ENCODE assay signal across 1 cellular context in the genomic region with DNA sequence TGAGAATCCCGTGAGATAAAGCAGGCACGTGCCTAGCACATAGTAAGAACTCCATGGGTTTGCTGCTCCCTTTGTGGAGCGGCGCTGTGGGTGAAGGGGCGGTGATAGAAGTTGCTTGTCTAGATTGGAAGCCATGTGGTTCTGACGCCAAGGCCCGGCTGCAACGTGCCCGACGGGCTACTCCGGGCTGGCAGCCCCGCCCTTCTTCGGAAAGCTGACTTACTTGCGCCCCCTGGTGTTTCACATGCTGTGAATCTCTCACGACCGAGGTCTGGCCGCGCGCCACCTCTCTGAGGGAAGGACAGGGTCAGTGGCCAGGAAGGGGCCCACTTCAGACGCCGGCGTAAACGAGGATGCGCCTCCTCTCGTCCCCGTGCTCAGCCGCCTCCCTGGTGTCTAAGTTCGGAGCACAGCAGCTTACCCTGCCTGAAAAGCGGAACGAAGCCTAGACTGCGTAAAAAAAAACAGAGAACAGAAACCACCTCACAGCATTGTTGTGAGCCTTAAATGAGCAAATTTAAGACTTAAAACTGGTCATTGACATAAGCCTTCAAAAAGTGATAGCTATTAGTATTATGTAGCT.
TF ChIP-seq lines count a peak whose summit lies in the region.

No MANE protein-coding gene starts in this region.

TF ChIP-seq in HepG2, 621 proteins besides CTCF, POLR2A, EP300 and RAD21 (continued from another document and continues in another):
- TF ChIP-seq STAT5B (CRISPR knock-in tag; IDR thresholded peaks at IDR 0.05) (no peak), ZBTB8A (CRISPR knock-in tag; IDR thresholded peaks at IDR 0.05; ENCODE audit: borderline replicate concordance, low read depth) (no peak), MAFF (IDR thresholded peaks at IDR 0.05; ENCODE audit: low read depth, low read length) (no peak), RXRA (CRISPR knock-in tag; IDR thresholded peaks at IDR 0.05) (peak; percentile 51; the same call in 1 of the 2 replicates), PAWR (CRISPR knock-in tag; IDR thresholded peaks at IDR 0.05; ENCODE audit: borderline replicate concordance) (no peak), ZNF451 (CRISPR knock-in tag; IDR thresholded peaks at IDR 0.05) (0 out of 2 replicates have a peak, but pooled peaks have one; percentile 65), SOX6 (IDR thresholded peaks at IDR 0.05) (no peak), SOX6 (CRISPR knock-in tag; IDR thresholded peaks at IDR 0.05) (peak; percentile 54; the same call in 1 of the 2 replicates), AHR (CRISPR knock-in tag; IDR thresholded peaks at IDR 0.05) (0 out of 2 replicates have a peak, but pooled peaks have one; percentile 39), AGO2 (optimal IDR thresholded peaks at IDR 0.05; ENCODE audit: low read depth, low read length) (peak; percentile 32), ERF (CRISPR knock-in tag; IDR thresholded peaks at IDR 0.05) (peak; percentile 62; the same call in 1 of the 2 replicates), HNF4G (IDR thresholded peaks at IDR 0.05; ENCODE audit: borderline replicate concordance, low read depth, low read length) (no peak), HNF4G (CRISPR knock-in tag; IDR thresholded peaks at IDR 0.05; ENCODE audit: borderline replicate concordance, low read depth) (no peak), ZNF713 (CRISPR knock-in tag; IDR thresholded peaks at IDR 0.05) (no peak), HHEX (CRISPR knock-in tag; IDR thresholded peaks at IDR 0.05) (no peak), TBX2 (CRISPR knock-in tag; IDR thresholded peaks at IDR 0.05; ENCODE audit: borderline replicate concordance) (peak; percentile 69; the same call in 1 of the 2 replicates), NR2F6 (IDR thresholded peaks at IDR 0.05) (no peak), NR2F6 (CRISPR knock-in tag; IDR thresholded peaks at IDR 0.05) (peak; percentile 46; the same call in 1 of the 2 replicates), ZNF766 (CRISPR knock-in tag; IDR thresholded peaks at IDR 0.05; ENCODE audit: borderline replicate concordance) (no peak), ZNF296 (CRISPR knock-in tag; conservative IDR thresholded peaks at IDR 0.05) (0 out of 2 replicates have a peak, but pooled peaks have one; percentile 40), ZFY (CRISPR knock-in tag; IDR thresholded peaks at IDR 0.05) (peak; percentile 53; the same call in 1 of the 2 replicates), ZNF878 (CRISPR knock-in tag; IDR thresholded peaks at IDR 0.05) (no peak), SKI (IDR thresholded peaks at IDR 0.05; ENCODE audit: partially characterized antibody) (peak; percentile 18), ISL2 (CRISPR knock-in tag; IDR thresholded peaks at IDR 0.05) (no peak), ZSCAN30 (CRISPR knock-in tag; IDR thresholded peaks at IDR 0.05) (no peak), ZNF709 (CRISPR knock-in tag; IDR thresholded peaks at IDR 0.05) (no peak), HOXA7 (CRISPR knock-in tag; IDR thresholded peaks at IDR 0.05) (no peak), KLF12 (CRISPR knock-in tag; IDR thresholded peaks at IDR 0.05; ENCODE audit: borderline replicate concordance) (peak; percentile 87), MEF2D (CRISPR knock-in tag; IDR thresholded peaks at IDR 0.05) (peak; percentile 53; the same call in 1 of the 2 replicates), ADNP (CRISPR knock-in tag; IDR thresholded peaks at IDR 0.05) (no peak), ZNF562 (CRISPR knock-in tag; IDR thresholded peaks at IDR 0.05; ENCODE audit: borderline replicate concordance) (no peak)
- TF ChIP-seq, protein P1, sequence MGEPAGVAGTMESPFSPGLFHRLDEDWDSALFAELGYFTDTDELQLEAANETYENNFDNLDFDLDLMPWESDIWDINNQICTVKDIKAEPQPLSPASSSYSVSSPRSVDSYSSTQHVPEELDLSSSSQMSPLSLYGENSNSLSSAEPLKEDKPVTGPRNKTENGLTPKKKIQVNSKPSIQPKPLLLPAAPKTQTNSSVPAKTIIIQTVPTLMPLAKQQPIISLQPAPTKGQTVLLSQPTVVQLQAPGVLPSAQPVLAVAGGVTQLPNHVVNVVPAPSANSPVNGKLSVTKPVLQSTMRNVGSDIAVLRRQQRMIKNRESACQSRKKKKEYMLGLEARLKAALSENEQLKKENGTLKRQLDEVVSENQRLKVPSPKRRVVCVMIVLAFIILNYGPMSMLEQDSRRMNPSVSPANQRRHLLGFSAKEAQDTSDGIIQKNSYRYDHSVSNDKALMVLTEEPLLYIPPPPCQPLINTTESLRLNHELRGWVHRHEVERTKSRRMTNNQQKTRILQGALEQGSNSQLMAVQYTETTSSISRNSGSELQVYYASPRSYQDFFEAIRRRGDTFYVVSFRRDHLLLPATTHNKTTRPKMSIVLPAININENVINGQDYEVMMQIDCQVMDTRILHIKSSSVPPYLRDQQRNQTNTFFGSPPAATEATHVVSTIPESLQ (CRISPR knock-in tag; conservative IDR thresholded peaks at IDR 0.05): no peak
- TF ChIP-seq, protein P2, sequence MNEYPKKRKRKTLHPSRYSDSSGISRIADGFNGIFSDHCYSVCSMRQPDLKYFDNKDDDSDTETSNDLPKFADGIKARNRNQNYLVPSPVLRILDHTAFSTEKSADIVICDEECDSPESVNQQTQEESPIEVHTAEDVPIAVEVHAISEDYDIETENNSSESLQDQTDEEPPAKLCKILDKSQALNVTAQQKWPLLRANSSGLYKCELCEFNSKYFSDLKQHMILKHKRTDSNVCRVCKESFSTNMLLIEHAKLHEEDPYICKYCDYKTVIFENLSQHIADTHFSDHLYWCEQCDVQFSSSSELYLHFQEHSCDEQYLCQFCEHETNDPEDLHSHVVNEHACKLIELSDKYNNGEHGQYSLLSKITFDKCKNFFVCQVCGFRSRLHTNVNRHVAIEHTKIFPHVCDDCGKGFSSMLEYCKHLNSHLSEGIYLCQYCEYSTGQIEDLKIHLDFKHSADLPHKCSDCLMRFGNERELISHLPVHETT (CRISPR knock-in tag; conservative IDR thresholded peaks at IDR 0.05): no peak
- TF ChIP-seq, protein P3, sequence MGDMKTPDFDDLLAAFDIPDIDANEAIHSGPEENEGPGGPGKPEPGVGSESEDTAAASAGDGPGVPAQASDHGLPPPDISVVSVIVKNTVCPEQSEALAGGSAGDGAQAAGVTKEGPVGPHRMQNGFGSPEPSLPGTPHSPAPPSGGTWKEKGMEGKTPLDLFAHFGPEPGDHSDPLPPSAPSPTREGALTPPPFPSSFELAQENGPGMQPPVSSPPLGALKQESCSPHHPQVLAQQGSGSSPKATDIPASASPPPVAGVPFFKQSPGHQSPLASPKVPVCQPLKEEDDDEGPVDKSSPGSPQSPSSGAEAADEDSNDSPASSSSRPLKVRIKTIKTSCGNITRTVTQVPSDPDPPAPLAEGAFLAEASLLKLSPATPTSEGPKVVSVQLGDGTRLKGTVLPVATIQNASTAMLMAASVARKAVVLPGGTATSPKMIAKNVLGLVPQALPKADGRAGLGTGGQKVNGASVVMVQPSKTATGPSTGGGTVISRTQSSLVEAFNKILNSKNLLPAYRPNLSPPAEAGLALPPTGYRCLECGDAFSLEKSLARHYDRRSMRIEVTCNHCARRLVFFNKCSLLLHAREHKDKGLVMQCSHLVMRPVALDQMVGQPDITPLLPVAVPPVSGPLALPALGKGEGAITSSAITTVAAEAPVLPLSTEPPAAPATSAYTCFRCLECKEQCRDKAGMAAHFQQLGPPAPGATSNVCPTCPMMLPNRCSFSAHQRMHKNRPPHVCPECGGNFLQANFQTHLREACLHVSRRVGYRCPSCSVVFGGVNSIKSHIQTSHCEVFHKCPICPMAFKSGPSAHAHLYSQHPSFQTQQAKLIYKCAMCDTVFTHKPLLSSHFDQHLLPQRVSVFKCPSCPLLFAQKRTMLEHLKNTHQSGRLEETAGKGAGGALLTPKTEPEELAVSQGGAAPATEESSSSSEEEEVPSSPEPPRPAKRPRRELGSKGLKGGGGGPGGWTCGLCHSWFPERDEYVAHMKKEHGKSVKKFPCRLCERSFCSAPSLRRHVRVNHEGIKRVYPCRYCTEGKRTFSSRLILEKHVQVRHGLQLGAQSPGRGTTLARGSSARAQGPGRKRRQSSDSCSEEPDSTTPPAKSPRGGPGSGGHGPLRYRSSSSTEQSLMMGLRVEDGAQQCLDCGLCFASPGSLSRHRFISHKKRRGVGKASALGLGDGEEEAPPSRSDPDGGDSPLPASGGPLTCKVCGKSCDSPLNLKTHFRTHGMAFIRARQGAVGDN (CRISPR knock-in tag; IDR thresholded peaks at IDR 0.05): peak; percentile 98
- TF ChIP-seq, protein P4, sequence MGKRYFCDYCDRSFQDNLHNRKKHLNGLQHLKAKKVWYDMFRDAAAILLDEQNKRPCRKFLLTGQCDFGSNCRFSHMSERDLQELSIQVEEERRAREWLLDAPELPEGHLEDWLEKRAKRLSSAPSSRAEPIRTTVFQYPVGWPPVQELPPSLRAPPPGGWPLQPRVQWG (CRISPR knock-in tag; IDR thresholded peaks at IDR 0.05; ENCODE audit: borderline replicate concordance, low read depth): no peak
- TF ChIP-seq, protein P5, sequence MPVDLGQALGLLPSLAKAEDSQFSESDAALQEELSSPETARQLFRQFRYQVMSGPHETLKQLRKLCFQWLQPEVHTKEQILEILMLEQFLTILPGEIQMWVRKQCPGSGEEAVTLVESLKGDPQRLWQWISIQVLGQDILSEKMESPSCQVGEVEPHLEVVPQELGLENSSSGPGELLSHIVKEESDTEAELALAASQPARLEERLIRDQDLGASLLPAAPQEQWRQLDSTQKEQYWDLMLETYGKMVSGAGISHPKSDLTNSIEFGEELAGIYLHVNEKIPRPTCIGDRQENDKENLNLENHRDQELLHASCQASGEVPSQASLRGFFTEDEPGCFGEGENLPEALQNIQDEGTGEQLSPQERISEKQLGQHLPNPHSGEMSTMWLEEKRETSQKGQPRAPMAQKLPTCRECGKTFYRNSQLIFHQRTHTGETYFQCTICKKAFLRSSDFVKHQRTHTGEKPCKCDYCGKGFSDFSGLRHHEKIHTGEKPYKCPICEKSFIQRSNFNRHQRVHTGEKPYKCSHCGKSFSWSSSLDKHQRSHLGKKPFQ (CRISPR knock-in tag; IDR thresholded peaks at IDR 0.05; ENCODE audit: insufficient replicate concordance): no peak
- TF ChIP-seq, protein P6, sequence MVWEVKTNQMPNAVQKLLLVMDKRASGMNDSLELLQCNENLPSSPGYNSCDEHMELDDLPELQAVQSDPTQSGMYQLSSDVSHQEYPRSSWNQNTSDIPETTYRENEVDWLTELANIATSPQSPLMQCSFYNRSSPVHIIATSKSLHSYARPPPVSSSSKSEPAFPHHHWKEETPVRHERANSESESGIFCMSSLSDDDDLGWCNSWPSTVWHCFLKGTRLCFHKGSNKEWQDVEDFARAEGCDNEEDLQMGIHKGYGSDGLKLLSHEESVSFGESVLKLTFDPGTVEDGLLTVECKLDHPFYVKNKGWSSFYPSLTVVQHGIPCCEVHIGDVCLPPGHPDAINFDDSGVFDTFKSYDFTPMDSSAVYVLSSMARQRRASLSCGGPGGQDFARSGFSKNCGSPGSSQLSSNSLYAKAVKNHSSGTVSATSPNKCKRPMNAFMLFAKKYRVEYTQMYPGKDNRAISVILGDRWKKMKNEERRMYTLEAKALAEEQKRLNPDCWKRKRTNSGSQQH (CRISPR knock-in tag; IDR thresholded peaks at IDR 0.05; ENCODE audit: low read depth): no peak
- TF ChIP-seq, protein P7, sequence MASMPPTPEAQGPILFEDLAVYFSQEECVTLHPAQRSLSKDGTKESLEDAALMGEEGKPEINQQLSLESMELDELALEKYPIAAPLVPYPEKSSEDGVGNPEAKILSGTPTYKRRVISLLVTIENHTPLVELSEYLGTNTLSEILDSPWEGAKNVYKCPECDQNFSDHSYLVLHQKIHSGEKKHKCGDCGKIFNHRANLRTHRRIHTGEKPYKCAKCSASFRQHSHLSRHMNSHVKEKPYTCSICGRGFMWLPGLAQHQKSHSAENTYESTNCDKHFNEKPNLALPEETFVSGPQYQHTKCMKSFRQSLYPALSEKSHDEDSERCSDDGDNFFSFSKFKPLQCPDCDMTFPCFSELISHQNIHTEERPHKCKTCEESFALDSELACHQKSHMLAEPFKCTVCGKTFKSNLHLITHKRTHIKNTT (CRISPR knock-in tag; IDR thresholded peaks at IDR 0.05): no peak
- TF ChIP-seq, protein P8, sequence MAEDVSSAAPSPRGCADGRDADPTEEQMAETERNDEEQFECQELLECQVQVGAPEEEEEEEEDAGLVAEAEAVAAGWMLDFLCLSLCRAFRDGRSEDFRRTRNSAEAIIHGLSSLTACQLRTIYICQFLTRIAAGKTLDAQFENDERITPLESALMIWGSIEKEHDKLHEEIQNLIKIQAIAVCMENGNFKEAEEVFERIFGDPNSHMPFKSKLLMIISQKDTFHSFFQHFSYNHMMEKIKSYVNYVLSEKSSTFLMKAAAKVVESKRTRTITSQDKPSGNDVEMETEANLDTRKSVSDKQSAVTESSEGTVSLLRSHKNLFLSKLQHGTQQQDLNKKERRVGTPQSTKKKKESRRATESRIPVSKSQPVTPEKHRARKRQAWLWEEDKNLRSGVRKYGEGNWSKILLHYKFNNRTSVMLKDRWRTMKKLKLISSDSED (CRISPR knock-in tag; IDR thresholded peaks at IDR 0.05): no peak
- TF ChIP-seq, protein P9, sequence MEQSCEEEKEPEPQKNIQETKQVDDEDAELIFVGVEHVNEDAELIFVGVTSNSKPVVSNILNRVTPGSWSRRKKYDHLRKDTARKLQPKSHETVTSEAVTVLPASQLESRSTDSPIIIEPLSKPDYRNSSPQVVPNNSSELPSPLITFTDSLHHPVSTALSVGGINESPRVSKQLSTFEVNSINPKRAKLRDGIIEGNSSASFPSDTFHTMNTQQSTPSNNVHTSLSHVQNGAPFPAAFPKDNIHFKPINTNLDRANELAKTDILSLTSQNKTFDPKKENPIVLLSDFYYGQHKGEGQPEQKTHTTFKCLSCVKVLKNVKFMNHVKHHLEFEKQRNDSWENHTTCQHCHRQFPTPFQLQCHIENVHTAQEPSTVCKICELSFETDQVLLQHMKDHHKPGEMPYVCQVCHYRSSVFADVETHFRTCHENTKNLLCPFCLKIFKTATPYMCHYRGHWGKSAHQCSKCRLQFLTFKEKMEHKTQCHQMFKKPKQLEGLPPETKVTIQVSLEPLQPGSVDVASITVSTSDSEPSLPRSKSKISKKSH (CRISPR knock-in tag; IDR thresholded peaks at IDR 0.05; ENCODE audit: borderline replicate concordance): peak; percentile 17; the same call in 1 of the 2 replicates
